Comparison of ENCODE assay signal across 26 cellular contexts in genomic region chr15:77375133-77375532, GRCh38.
"Had no signal": no experiment of that assay in that cellular context is flagged by ENCODE, and none has a peak within 500 bp of the region (broad histone marks: within the 10 kb centered on the region; RNA-seq: fewer than 3 reads in every experiment).

No MANE protein-coding gene starts in this region.

- H3K27ac ChIP-seq: colonic mucosa, coronary artery, dorsolateral prefrontal cortex, epithelial cell of prostate, esophagus muscularis mucosa, esophagus squamous epithelium, foreskin keratinocyte, gastrocnemius medialis, gastroesophageal sphincter, heart left ventricle, heart right ventricle, hepatocyte had no signal

- ATAC-seq: effector memory CD8-positive, alpha-beta T cell; esophagus mucosa; foreskin keratinocyte; gastrocnemius medialis; gastroesophageal sphincter; heart left ventricle; heart right ventricle had no signal

- H3K4me1 ChIP-seq: colonic mucosa, esophagus muscularis mucosa, esophagus squamous epithelium, foreskin keratinocyte, gastroesophageal sphincter had no signal

- DNase-seq: colonic mucosa; cortex of kidney; dermis blood vessel endothelial cell; effector CD4-positive, alpha-beta T cell; effector CD8-positive, alpha-beta T cell; effector memory CD4-positive, alpha-beta T cell; effector memory CD8-positive, alpha-beta T cell; endodermal cell; erythroblast; esophagus squamous epithelium; foreskin fibroblast; foreskin keratinocyte; foreskin melanocyte; gastrocnemius medialis; glutamatergic neuron; head of caudate nucleus; heart left ventricle; heart right ventricle had no signal

- H3K36me3 ChIP-seq: colonic mucosa, esophagus muscularis mucosa, esophagus squamous epithelium, gastrocnemius medialis, gastroesophageal sphincter, heart left ventricle, heart right ventricle had no signal

- FAIRE-seq: endothelial cell of umbilical vein had no signal

- H3K9me3 ChIP-seq: colonic mucosa, esophagus muscularis mucosa, esophagus squamous epithelium, gastrocnemius medialis, gastroesophageal sphincter had no signal

- H3K4me3 ChIP-seq: colonic mucosa, coronary artery, dorsolateral prefrontal cortex, esophagus muscularis mucosa, esophagus squamous epithelium, gastrocnemius medialis, gastroesophageal sphincter, heart left ventricle, heart right ventricle, hepatocyte had no signal

- H3K27me3 ChIP-seq: colonic mucosa, dorsolateral prefrontal cortex, esophagus muscularis mucosa, esophagus squamous epithelium, foreskin keratinocyte, gastrocnemius medialis, gastroesophageal sphincter, heart left ventricle, heart right ventricle, hepatocyte had no signal
